8 cellular contexts compared by ENCODE assay signal in genomic region chr19:7533281-7533819, GRCh38. TPM values are rescaled to one million over a fixed set of nuclear protein-coding genes. Genes with fewer than 3 reads are reported as not detected.
DNase-seq lines count a peak whose midpoint lies in the region; ATAC-seq lines count a peak whose summit lies in the region.

No MANE protein-coding gene starts in this region.

- peak overlapping the region; percentile 54 for H3K27ac Mint-ChIP-seq in activated naive CD8-positive, alpha-beta T cell treated with anti-CD3 and anti-CD28 coated beads, Interleukin-2, amount 10 ng/mL, durations not matched to agents 7 days and 5 days

- POLR2A ChIA-PET in activated naive CD8-positive, alpha-beta T cell treated with anti-CD3 and anti-CD28 coated beads, Interleukin-2, amount 10 ng/mL, durations not matched to agents 7 days and 5 days (lab: Charles Lee) = interaction anchor here (3.9 kb wide), 1 partner anchor 11 kb away, joined by 26 read pairs; the partner anchor contains the start of gene MCOLN1

- no peaks in the 10 kb centered on the region for H3K27me3 ChIP-seq in HUES48 (ENCODE audit: control insufficient read depth, insufficient read depth, low read length)

- DNase-seq in activated naive CD8-positive, alpha-beta T cell treated with anti-CD3 and anti-CD28 coated beads, Interleukin-2, amount 10 ng/mL, durations not matched to agents 7 days and 5 days = no peak
- DNase-seq in left cardiac atrium (peak; percentile 86), pons (ENCODE audit: low spot score) (peak; percentile 38), glomerular visceral epithelial cell (ENCODE audit: extremely low spot score) (no peak), NCI-H1436 (lab: John Stamatoyannopoulos, UW) (no peak)

- peaks cover 10% of the 10 kb centered on the region for H3K4me1 Mint-ChIP-seq in activated naive CD8-positive, alpha-beta T cell treated with anti-CD3 and anti-CD28 coated beads, Interleukin-2, amount 10 ng/mL, durations not matched to agents 7 days and 5 days

- no peaks in the 10 kb centered on the region for H3K4me1 ChIP-seq in HUES48 (ENCODE audit: control insufficient read depth, insufficient read depth, low read length)

- H3K36me3 Mint-ChIP-seq in activated naive CD8-positive, alpha-beta T cell treated with anti-CD3 and anti-CD28 coated beads, Interleukin-2, amount 10 ng/mL, durations not matched to agents 7 days and 5 days = peaks cover 8% of the 10 kb centered on the region

- H3K9me3 ChIP-seq in HUES48 (ENCODE audit: control insufficient read depth, insufficient read depth, low read length) = no peaks in the 10 kb centered on the region

- no peak for ATAC-seq in activated naive CD8-positive, alpha-beta T cell treated with anti-CD3 and anti-CD28 coated beads, Interleukin-2, amount 10 ng/mL, durations not matched to agents 7 days and 5 days (ENCODE audit: low read depth)
- ATAC-seq in left cardiac atrium (peak in 1 of 2 donors; percentile 28), HG02571 (IDR thresholded peaks at IDR 0.05; ENCODE audit: unreplicated experiment) (no peak), GM21367 (IDR thresholded peaks at IDR 0.05; ENCODE audit: unreplicated experiment) (no peak)

- peak overlapping the region; percentile 55 for H3K9ac ChIP-seq in HUES48 (ENCODE audit: low read depth, low read length)

- peak overlapping the region; percentile 87 for H3K4me3 ChIP-seq in HUES48 (ENCODE audit: low read depth, low read length)

- H3K27ac ChIP-seq in HUES48 (ENCODE audit: low read depth, low read length) = peak overlapping the region; percentile 85

- intact Hi-C loops in left cardiac atrium (cut with DNase I) = no loop called here

- no peaks in the 10 kb centered on the region for H3K9me3 Mint-ChIP-seq in activated naive CD8-positive, alpha-beta T cell treated with anti-CD3 and anti-CD28 coated beads, Interleukin-2, amount 10 ng/mL, durations not matched to agents 7 days and 5 days

- peaks cover 25% of the 10 kb centered on the region for H3K36me3 ChIP-seq in HUES48 (ENCODE audit: control insufficient read depth, insufficient read depth, low read length)

- peak overlapping the region; percentile 96 for H3K4me3 Mint-ChIP-seq in activated naive CD8-positive, alpha-beta T cell treated with anti-CD3 and anti-CD28 coated beads, Interleukin-2, amount 10 ng/mL, durations not matched to agents 7 days and 5 days

- H3K27me3 Mint-ChIP-seq in activated naive CD8-positive, alpha-beta T cell treated with anti-CD3 and anti-CD28 coated beads, Interleukin-2, amount 10 ng/mL, durations not matched to agents 7 days and 5 days = no peaks in the 10 kb centered on the region

RNA-seq across cellular contexts. Expression of gene PNPLA6, which starts 2.2 kb away (rescaled TPM):
- 100 to 1,000 TPM; 152 to 155 TPM for total RNA-seq in activated naive CD8-positive, alpha-beta T cell treated with anti-CD3 and anti-CD28 coated beads, Interleukin-2, amount 10 ng/mL, durations not matched to agents 7 days and 5 days
- total RNA-seq in left cardiac atrium = 10 to 100 TPM; 59.2 to 61.7 TPM

RNA-seq across cellular contexts. Expression of gene MCOLN1, which starts 10.9 kb away (rescaled TPM):
- total RNA-seq in activated naive CD8-positive, alpha-beta T cell treated with anti-CD3 and anti-CD28 coated beads, Interleukin-2, amount 10 ng/mL, durations not matched to agents 7 days and 5 days = 10 to 100 TPM; 17.5 to 18.2 TPM
- 10 to 100 TPM; 21.2 to 25.0 TPM for total RNA-seq in left cardiac atrium

RNA-seq across cellular contexts. Expression of gene ZNF358, which starts 17.4 kb away (rescaled TPM):
- total RNA-seq in activated naive CD8-positive, alpha-beta T cell treated with anti-CD3 and anti-CD28 coated beads, Interleukin-2, amount 10 ng/mL, durations not matched to agents 7 days and 5 days = 10 to 100 TPM; 12.6 to 13.1 TPM
- total RNA-seq in left cardiac atrium = 10 to 100 TPM; 75.3 to 82.4 TPM

RNA-seq across cellular contexts. Expression of gene PEX11G, which starts 44.5 kb away (rescaled TPM):
- total RNA-seq in activated naive CD8-positive, alpha-beta T cell treated with anti-CD3 and anti-CD28 coated beads, Interleukin-2, amount 10 ng/mL, durations not matched to agents 7 days and 5 days = 1 to 10 TPM; 1.0 to 1.3 TPM
- total RNA-seq in left cardiac atrium = 1 to 10 TPM; 1.2 to 2.0 TPM

Comparison
In these comparisons a context has a peak if more than half of its experiments do, and no peak if none do; other contexts are left out.
1. DNase-seq: peak in left cardiac atrium (single experiment) and pons (single experiment); none in activated naive CD8-positive, alpha-beta T cell treated with anti-CD3 and anti-CD28 coated beads, Interleukin-2, amount 10 ng/mL, durations not matched to agents 7 days and 5 days (single experiment), glomerular visceral epithelial cell (single experiment) and NCI-H1436 (single experiment).
2. RNA of gene ZNF358, which starts 17.4 kb away (total RNA-seq): 75.3 to 82.4 TPM in left cardiac atrium; 12.6 to 13.1 TPM in activated naive CD8-positive, alpha-beta T cell treated with anti-CD3 and anti-CD28 coated beads, Interleukin-2, amount 10 ng/mL, durations not matched to agents 7 days and 5 days; every median in the first group is over 4 times any median in the second.